8 cellular contexts compared by ENCODE assay signal in the genomic region with DNA sequence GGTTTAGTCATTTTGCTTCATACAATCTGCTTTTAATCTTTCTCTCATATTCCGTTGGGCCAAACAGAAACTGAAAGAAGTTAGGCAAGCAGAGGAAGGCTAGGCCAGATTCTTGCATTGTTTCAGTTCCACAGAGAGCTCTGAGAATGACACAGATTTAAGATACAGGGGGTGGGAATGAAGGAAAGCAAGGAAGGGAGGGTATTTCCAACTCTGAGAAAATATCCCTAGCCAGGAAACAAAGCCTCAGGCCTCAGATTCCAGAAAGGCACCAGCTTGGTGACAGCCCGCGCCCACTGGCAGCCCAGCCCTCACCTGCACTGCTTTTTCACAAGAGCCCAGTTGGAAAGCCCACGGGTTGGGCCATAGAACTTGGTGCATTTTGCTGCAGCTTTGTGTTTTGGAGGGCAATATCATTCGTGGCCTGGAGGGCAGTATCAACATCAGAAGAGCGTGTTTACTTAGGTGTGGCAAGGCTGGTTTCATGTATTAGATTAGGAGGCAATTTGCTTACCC.
A peak's percentile ranks its signal among the peaks of the same experiment; 100 is the strongest.
DNase-seq lines count a peak whose midpoint lies in the region; ATAC-seq and TF ChIP-seq lines count a peak whose summit lies in the region.

No MANE protein-coding gene starts in this region.

- in situ Hi-C loops in transverse colon (cut with MboI; ENCODE audit: low pct_ligation_motif_present in 1 of 4, low pct_unique_long_range_greater_than_20kb in 1 of 4, low sequenced_read_pairs in 3 of 4) = no loop called here

- no peaks in the 10 kb centered on the region for H3K9me3 ChIP-seq in transverse colon

- TF ChIP-seq EP300 in transverse colon (IDR thresholded peaks at IDR 0.05; ENCODE audit: low read depth) = no peak

- no peaks in the 10 kb centered on the region for H3K27me3 ChIP-seq in transverse colon

- H3K27ac ChIP-seq in VCaP (peak overlapping the region; percentile 59; the same call in 1 of the 2 replicates), transverse colon (peak overlapping the region; percentile 75 to 82 (median 80))

- H3K4me3 ChIP-seq in transverse colon = peak overlapping the region in 1 of 4 donors; percentile 19

- DNase-seq in stimulated activated CD4-positive, alpha-beta T cell treated with anti-CD3 and anti-CD28 coated beads, Interleukin-15, amount 100 ng/mL, for 24 hours = peak; percentile 17
- DNase-seq in stimulated activated CD4-positive, alpha-beta T cell treated with anti-CD3 and anti-CD28 coated beads, Interleukin-4, amount 100 ng/mL, for 4 hours = no peak
- peak; percentile 32 for DNase-seq in hepatic stellate cell (ENCODE audit: low spot score)
- DNase-seq in transverse colon = no peak
- no peak for DNase-seq in middle frontal gyrus (ENCODE audit: extremely low spot score, low spot score)
- DNase-seq in NCI-H1417 treated with DMSO at 0.1 percent for 48 hours (lab: John Stamatoyannopoulos, UW) = no peak

- 25 to 46% methylated on average over 1 to 6 of the region's 6 CpGs for WGBS in transverse colon (ENCODE audit: low coverage in 1 of 2), 2 donors

- intact Hi-C loops in transverse colon (cut with DNase I; ENCODE audit: low total_unique reads) = no loop called here

- H3K36me3 ChIP-seq in transverse colon = no peaks in the 10 kb centered on the region

- TF ChIP-seq CTCF in VCaP (conservative IDR thresholded peaks at IDR 0.05) = no peak
- TF ChIP-seq CTCF in transverse colon (IDR thresholded peaks at IDR 0.05) = peak in 2 of 5 experiments; percentile 41 to 54

- TF ChIP-seq POLR2A in transverse colon (IDR thresholded peaks at IDR 0.05) = no peak

- peak; percentile 64 for ATAC-seq in HG02973 (IDR thresholded peaks at IDR 0.05; ENCODE audit: unreplicated experiment)

- H3K4me1 ChIP-seq in transverse colon = peaks cover 6 to 55% (median 30%) of the 10 kb centered on the region in 4 donors

Comparison
In these comparisons a context has a peak if more than half of its experiments do, and no peak if none do; other contexts are left out.
1. DNase-seq: peak in stimulated activated CD4-positive, alpha-beta T cell treated with anti-CD3 and anti-CD28 coated beads, Interleukin-15, amount 100 ng/mL, for 24 hours (single experiment) and hepatic stellate cell (single experiment); none in stimulated activated CD4-positive, alpha-beta T cell treated with anti-CD3 and anti-CD28 coated beads, Interleukin-4, amount 100 ng/mL, for 4 hours (0 of 2), transverse colon (single experiment), middle frontal gyrus (single experiment) and NCI-H1417 treated with DMSO at 0.1 percent for 48 hours (single experiment).